Comparison of ENCODE assay signal across 22 cellular contexts in genomic region chr3:10746001-10746400, GRCh38.
"Had no signal": no experiment of that assay in that cellular context is flagged by ENCODE, and none has a peak within 500 bp of the region (broad histone marks: within the 10 kb centered on the region; RNA-seq: fewer than 3 reads in every experiment).

No MANE protein-coding gene starts in this region.

- H3K4me2 ChIP-seq: KMS-11, SK-N-SH had no signal

- H3K9me3 ChIP-seq: SK-N-SH had no signal

- DNase-seq: IMR-90, Kasumi-1, MM.1S, NCI-H1092, NCI-H1105 treated with DMSO at 0.1 percent for 48 hours, NCI-H1417 treated with DMSO at 0.1 percent for 48 hours, NCI-H146, NCI-H1694 treated with DMSO at 0.1 percent for 48 hours, NCI-H1930, NCI-H2081, NCI-H2107, NCI-H226, NCI-H446, NCI-H510A, NCI-H524 treated with DMSO at 0.1 percent for 48 hours, NCI-H69, NCI-H774, Right ventricle myocardium superior, RPMI8226, SK-N-SH had no signal

- H3K27ac ChIP-seq: KMS-11 had no signal

- H3K9ac ChIP-seq: KMS-11, SK-N-SH had no signal

- FAIRE-seq: HepG2 had no signal

- ATAC-seq: HepG2 had no signal
